Comparison of ENCODE assay signal across 12 cellular contexts in genomic region chr12:15732341-15733061, GRCh38. TPM values are rescaled to one million over a fixed set of nuclear protein-coding genes. Genes with fewer than 3 reads are reported as not detected.
A peak's percentile ranks its signal among the peaks of the same experiment; 100 is the strongest.
DNase-seq lines count a peak whose midpoint lies in the region; ATAC-seq lines count a peak whose summit lies in the region.
"Had no signal": no experiment of that assay in that cellular context is flagged by ENCODE, and none has a peak within 500 bp of the region (broad histone marks: within the 10 kb centered on the region; RNA-seq: fewer than 3 reads in every experiment).

No MANE protein-coding gene starts in this region.

- no peak overlapping the region for H3K18ac ChIP-seq in mesenchymal stem cell (ENCODE audit: low read depth in 1 of 2, low read length in 2 of 2)
- H3K18ac ChIP-seq in trophoblast cell (ENCODE audit: low read length), result no peak overlapping the region

- H2BK120ac ChIP-seq in mesenchymal stem cell (ENCODE audit: low read depth, low read length) (no peak overlapping the region), trophoblast cell (ENCODE audit: insufficient read depth, low read length, poor library complexity) (no peak overlapping the region)

- H3K27ac ChIP-seq in mesenchymal stem cell (ENCODE audit: low read length, poor library complexity, severe bottlenecking) (peak overlapping the region; percentile 87), trophoblast cell (ENCODE audit: low read depth, low read length) (no peak overlapping the region)
- H3K27ac ChIP-seq: stomach had no signal

- H2BK15ac ChIP-seq in mesenchymal stem cell (ENCODE audit: low read depth, poor library complexity, severe bottlenecking), result no peak overlapping the region

- H3K9ac ChIP-seq in mesenchymal stem cell (ENCODE audit: low read length), result peak overlapping the region; percentile 75
- no peak overlapping the region for H3K9ac ChIP-seq in trophoblast cell (ENCODE audit: low read length)

- H3K36me3 Mint-ChIP-seq in activated naive CD4-positive, alpha-beta T cell treated with anti-CD3 and anti-CD28 coated beads for 36 hours (ENCODE audit: low read depth), result no peaks in the 10 kb centered on the region

- no peak overlapping the region for H2BK5ac ChIP-seq in mesenchymal stem cell (ENCODE audit: low read depth, low read length, poor library complexity, severe bottlenecking)
- H2BK5ac ChIP-seq in trophoblast cell (ENCODE audit: low read depth, low read length, poor library complexity), result no peak overlapping the region

- CTCF ChIA-PET in activated naive CD4-positive, alpha-beta T cell treated with anti-CD3 and anti-CD28 coated beads for 36 hours (lab: Charles Lee), result interaction anchor here (0.6 kb wide), 1 partner anchor 126 kb away, joined by 4 read pairs; no protein-coding TSS in a partner anchor

- H3K14ac ChIP-seq in mesenchymal stem cell (ENCODE audit: low read length in 2 of 2), result no peak overlapping the region
- H3K14ac ChIP-seq in trophoblast cell (ENCODE audit: low read length), result no peak overlapping the region

- no peaks in the 10 kb centered on the region for H3K27me3 Mint-ChIP-seq in activated naive CD4-positive, alpha-beta T cell treated with anti-CD3 and anti-CD28 coated beads for 36 hours (ENCODE audit: low read depth)

- no peak overlapping the region for H3K27ac Mint-ChIP-seq in activated naive CD4-positive, alpha-beta T cell treated with anti-CD3 and anti-CD28 coated beads for 36 hours
- H3K27ac Mint-ChIP-seq: activated CD8-positive, alpha-beta T cell treated with anti-CD3 and anti-CD28 coated beads, Interleukin-2, amount 10 ng/mL, durations not matched to agents 7 days and 5 days had no signal

- H3K4me2 ChIP-seq in mesenchymal stem cell (ENCODE audit: low read length, poor library complexity, severe bottlenecking) (no peak overlapping the region), trophoblast cell (ENCODE audit: low read length) (no peak overlapping the region)

- H3K23ac ChIP-seq in mesenchymal stem cell (ENCODE audit: low read length in 2 of 2) (no peak overlapping the region), trophoblast cell (ENCODE audit: low read length) (no peak overlapping the region)

- intact Hi-C loops in activated naive CD4-positive, alpha-beta T cell treated with anti-CD3 and anti-CD28 coated beads for 36 hours (cut with micrococcal nuclease), result no loop called here

- H3K79me1 ChIP-seq in mesenchymal stem cell (replicated peaks; ENCODE audit: low read length, poor library complexity, severe bottlenecking) (no peaks in the 10 kb centered on the region), trophoblast cell (ENCODE audit: low read length) (no peaks in the 10 kb centered on the region)

- 71% methylated on average over 5 of the region's 6 CpGs for WGBS in mesenchymal stem cell
- no CpG with 5 or more reads among the region's 6 CpGs for WGBS in trophoblast cell (ENCODE audit: extremely low coverage, insufficient coverage, insufficient read length)

- ATAC-seq in GM18520 (IDR thresholded peaks at IDR 0.05; ENCODE audit: unreplicated experiment), result peak; percentile 52
- ATAC-seq in HG02642 (IDR thresholded peaks at IDR 0.05; ENCODE audit: poor library complexity, unreplicated experiment), result peak; percentile 79
- ATAC-seq: activated CD8-positive, alpha-beta T cell treated with anti-CD3 and anti-CD28 coated beads, Interleukin-2, amount 10 ng/mL, durations not matched to agents 7 days and 5 days had no signal

- H3K4me1 ChIP-seq in mesenchymal stem cell (ENCODE audit: control insufficient read depth, insufficient read depth, low read depth, low read length) (peaks cover 6% of the 10 kb centered on the region), trophoblast cell (ENCODE audit: control insufficient read depth in 1 of 2, insufficient read depth in 2 of 2, low read length in 2 of 2) (no peaks in the 10 kb centered on the region)

- H2AK5ac ChIP-seq in mesenchymal stem cell (ENCODE audit: low read length, severe bottlenecking) (no peak overlapping the region), trophoblast cell (ENCODE audit: low read length) (no peak overlapping the region)

- H3K9me3 ChIP-seq in mesenchymal stem cell (ENCODE audit: control insufficient read depth, low read length) (no peaks in the 10 kb centered on the region), trophoblast cell (ENCODE audit: insufficient read depth, low read depth, low read length) (no peaks in the 10 kb centered on the region)
- H3K9me3 ChIP-seq: stomach had no signal

- DNase-seq in amniotic epithelial cell (ENCODE audit: low read depth) (peak; percentile 72), mesenchymal stem cell (peak; percentile 47), NCI-H2107 (lab: John Stamatoyannopoulos, UW) (no peak), trophoblast cell (no peak), DMS53 treated with DMSO at 0.1 percent for 48 hours (lab: John Stamatoyannopoulos, UW; ENCODE audit: unreplicated experiment) (no peak)
- no peak for DNase-seq in activated naive CD4-positive, alpha-beta T cell treated with anti-CD3 and anti-CD28 coated beads for 36 hours
- DNase-seq: activated CD8-positive, alpha-beta T cell treated with anti-CD3 and anti-CD28 coated beads, Interleukin-2, amount 10 ng/mL, durations not matched to agents 7 days and 5 days; COR-L47; MG63; stomach had no signal

- no peaks in the 10 kb centered on the region for H3K9me3 Mint-ChIP-seq in activated naive CD4-positive, alpha-beta T cell treated with anti-CD3 and anti-CD28 coated beads for 36 hours

- H3K4me3 Mint-ChIP-seq in activated naive CD4-positive, alpha-beta T cell treated with anti-CD3 and anti-CD28 coated beads for 36 hours, result no peak overlapping the region
- H3K4me3 Mint-ChIP-seq: activated CD8-positive, alpha-beta T cell treated with anti-CD3 and anti-CD28 coated beads, Interleukin-2, amount 10 ng/mL, durations not matched to agents 7 days and 5 days had no signal

- H2BK12ac ChIP-seq in mesenchymal stem cell (ENCODE audit: low read length in 2 of 2) (no peak overlapping the region), trophoblast cell (ENCODE audit: low read length) (no peak overlapping the region)

- H3K79me2 ChIP-seq in trophoblast cell (ENCODE audit: control insufficient read depth, insufficient read depth, low read length, poor library complexity), result peaks cover 2% of the 10 kb centered on the region

- no peaks in the 10 kb centered on the region for H3K4me1 Mint-ChIP-seq in activated naive CD4-positive, alpha-beta T cell treated with anti-CD3 and anti-CD28 coated beads for 36 hours (ENCODE audit: low read depth)

- H3K4me3 ChIP-seq in mesenchymal stem cell (ENCODE audit: insufficient read depth in 1 of 2, low read depth in 1 of 2, low read length in 2 of 2), result peak overlapping the region in 1 of 2 experiments; percentile 54
- H3K4me3 ChIP-seq in trophoblast cell (ENCODE audit: low read depth, low read length), result no peak overlapping the region
- H3K4me3 ChIP-seq: MG63, stomach had no signal

- no peaks in the 10 kb centered on the region for H3K27me3 ChIP-seq in mesenchymal stem cell (ENCODE audit: control insufficient read depth in 1 of 2, insufficient read depth in 1 of 2, low read length in 2 of 2)
- H3K27me3 ChIP-seq in trophoblast cell (ENCODE audit: insufficient read depth, low read length), result no peaks in the 10 kb centered on the region
- H3K27me3 ChIP-seq: MG63, stomach had no signal

- no peak overlapping the region for H4K12ac ChIP-seq in trophoblast cell (ENCODE audit: low read depth, low read length)

- H4K8ac ChIP-seq in mesenchymal stem cell (ENCODE audit: low read length), result no peak overlapping the region
- no peak overlapping the region for H4K8ac ChIP-seq in trophoblast cell (ENCODE audit: low read depth, low read length)

- H4K91ac ChIP-seq in mesenchymal stem cell (ENCODE audit: low read length) (no peak overlapping the region), trophoblast cell (ENCODE audit: low read depth, low read length) (no peak overlapping the region)

- H3K36me3 ChIP-seq in mesenchymal stem cell (ENCODE audit: control insufficient read depth in 1 of 2, insufficient read depth in 2 of 2, low read depth in 1 of 2, low read length in 2 of 2) (no peaks in the 10 kb centered on the region), trophoblast cell (ENCODE audit: control insufficient read depth in 1 of 2, insufficient read depth in 2 of 2, low read length in 2 of 2) (no peaks in the 10 kb centered on the region)
- H3K36me3 ChIP-seq: stomach had no signal

- no peak overlapping the region for H3K4ac ChIP-seq in mesenchymal stem cell (ENCODE audit: low read depth in 1 of 2, low read length in 2 of 2)
- no peak overlapping the region for H3K4ac ChIP-seq in trophoblast cell (ENCODE audit: low read depth, low read length)

- H2AFZ ChIP-seq in mesenchymal stem cell (ENCODE audit: low read depth, low read length), result no peak overlapping the region
- H2AFZ ChIP-seq in trophoblast cell (ENCODE audit: insufficient read depth, low read length, poor library complexity), result no peak overlapping the region

RNA-seq across cellular contexts. Expression of gene EPS8, which starts 56.7 kb away (rescaled TPM):
- 61.8 TPM for polyA plus RNA-seq in mesenchymal stem cell (2013, experiment 1 of 2)
- polyA plus RNA-seq in mesenchymal stem cell (2013, experiment 2 of 2), result 60.9 TPM
- 9.0 and 9.8 TPM in 2 replicates for polyA plus RNA-seq in trophoblast cell (2013)
- total RNA-seq in activated naive CD4-positive, alpha-beta T cell treated with anti-CD3 and anti-CD28 coated beads for 36 hours, result 1 to 10 TPM; 3.2 to 5.6 TPM

Comparison
In these comparisons a context has a peak if more than half of its experiments do, and no peak if none do; other contexts are left out.
1. DNase-seq: peak in amniotic epithelial cell (single experiment) and mesenchymal stem cell (single experiment); none in NCI-H2107 (single experiment), trophoblast cell (0 of 2), DMS53 treated with DMSO at 0.1 percent for 48 hours (single experiment) and activated naive CD4-positive, alpha-beta T cell treated with anti-CD3 and anti-CD28 coated beads for 36 hours (single experiment).